ENCODE assay signal across 29 cellular contexts in the genomic region with DNA sequence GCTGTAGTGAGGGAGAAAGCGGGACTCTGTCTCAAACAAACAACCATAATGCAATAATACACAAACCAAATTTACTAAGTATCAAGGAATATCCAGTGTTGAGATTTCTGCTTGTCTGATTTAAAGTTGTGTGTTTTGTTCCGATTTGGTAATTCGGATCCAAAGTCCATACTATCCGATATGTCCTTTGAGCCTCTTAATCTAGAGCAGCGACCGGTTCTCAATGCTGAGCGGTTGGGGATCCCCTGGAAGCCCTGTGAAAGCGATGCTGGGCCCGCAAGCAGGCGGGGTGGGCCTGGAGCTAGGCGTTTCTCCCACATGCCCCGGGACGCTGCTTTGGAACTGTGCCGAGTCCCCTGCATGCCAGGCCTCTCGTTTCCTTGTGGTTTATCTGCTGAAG. TPM values are rescaled to one million over a fixed set of nuclear protein-coding genes. Genes with fewer than 3 reads are reported as not detected.
"Had no signal": no experiment of that assay in that cellular context is flagged by ENCODE, and none has a peak within 500 bp of the region (broad histone marks: within the 10 kb centered on the region; RNA-seq: fewer than 3 reads in every experiment).

No MANE protein-coding gene starts in this region.

- H2AFZ ChIP-seq: hepatocyte, parathyroid adenoma had no signal

- H3K9me3 ChIP-seq: colonic mucosa, gastroesophageal sphincter, heart left ventricle, left lung, lower lobe of right lung, neutrophil, testis, tibial artery had no signal

- ATAC-seq: esophagus mucosa; foreskin keratinocyte; gastroesophageal sphincter; left lung; lower lobe of right lung; sciatic nerve; stimulated activated naive CD8-positive, alpha-beta T cell treated with anti-CD3 and anti-CD28 coated beads, Interleukin-15, Interleukin-2, amounts not matched to agents 100 U/mL and 50 U/mL, for 24 hours had no signal

- H3K27ac ChIP-seq: colonic mucosa, epithelial cell of prostate, foreskin keratinocyte, gastroesophageal sphincter, heart left ventricle, hepatocyte, left lung, lower lobe of right lung, neutrophil, parathyroid adenoma, testis, tibial artery had no signal

- DNase-seq: colonic mucosa; effector CD8-positive, alpha-beta T cell; endodermal cell; foreskin keratinocyte; heart left ventricle; kidney; left lung; lower lobe of right lung; natural killer cell; stimulated activated CD4-positive, alpha-beta T cell treated with anti-CD3 and anti-CD28 coated beads, Interleukin-2, amount 100 ng/mL, for 24 hours; stimulated activated CD4-positive, alpha-beta T cell treated with anti-CD3 and anti-CD28 coated beads, Interleukin-4, amount 100 ng/mL, for 24 hours; stimulated activated naive CD8-positive, alpha-beta T cell treated with anti-CD3 and anti-CD28 coated beads, Interleukin-15, Interleukin-2, amounts not matched to agents 100 U/mL and 50 U/mL, for 24 hours; substantia nigra; testis; tibial artery had no signal

- H3K4me3 ChIP-seq: colonic mucosa, gastroesophageal sphincter, heart left ventricle, hepatocyte, left lung, lower lobe of right lung, testis, tibial artery had no signal

- H3K4me1 ChIP-seq: colonic mucosa, foreskin keratinocyte, gastroesophageal sphincter, heart left ventricle, left lung, lower lobe of right lung, parathyroid adenoma, tibial artery had no signal

- H3K27me3 ChIP-seq: colonic mucosa, foreskin keratinocyte, gastroesophageal sphincter, heart left ventricle, hepatocyte, left lung, neutrophil, testis, tibial artery had no signal

- H3K4me2 ChIP-seq: hepatocyte had no signal

- H3K79me2 ChIP-seq: hepatocyte, parathyroid adenoma had no signal

RNA-seq across cellular contexts. Expression of a gene that starts 20.4 kb away (rescaled TPM):
- total RNA-seq: chondrocyte, colonic mucosa, esophagus mucosa, fibroblast of lung, foreskin keratinocyte, gastroesophageal sphincter, heart left ventricle, hepatocyte, kidney, left lung, lower lobe of right lung, mononuclear cell, natural killer cell, neural crest cell, omental fat pad, progenitor cell of endocrine pancreas, sciatic nerve, urinary bladder had no signal
